In genomic region chr11:45750439-45750838, GRCh38 we compare ENCODE assay signal across 28 cellular contexts.
"Had no signal": no experiment of that assay in that cellular context is flagged by ENCODE, and none has a peak within 500 bp of the region (broad histone marks: within the 10 kb centered on the region; RNA-seq: fewer than 3 reads in every experiment).

No MANE protein-coding gene starts in this region.

- H3K36me3 Mint-ChIP-seq: naive thymus-derived CD4-positive, alpha-beta T cell; natural killer cell treated with Interleukin-12 subunit alpha and Interleukin-12 subunit beta and Interleukin-15 and Interleukin-18, amount 100 ng/mL, for 72 hours; stimulated activated naive B cell treated with anti-CD40 and anti-IgM and Interleukin-4, amounts not matched to agents 10 μg/mL and 1 μg/mL and 100 μg/mL, for 72 hours had no signal

- H3K4me2 ChIP-seq: hepatocyte had no signal

- H3K4me1 ChIP-seq: prostate gland, transverse colon, upper lobe of left lung had no signal

- H3K27ac Mint-ChIP-seq: memory B cell; naive thymus-derived CD4-positive, alpha-beta T cell; natural killer cell treated with Interleukin-12 subunit alpha and Interleukin-12 subunit beta and Interleukin-15 and Interleukin-18, amount 100 ng/mL, for 72 hours; stimulated activated naive B cell treated with anti-CD40 and anti-IgM and Interleukin-4, amounts not matched to agents 10 μg/mL and 1 μg/mL and 100 μg/mL, for 72 hours had no signal

- H3K4me1 Mint-ChIP-seq: memory B cell; naive thymus-derived CD4-positive, alpha-beta T cell; stimulated activated naive B cell treated with anti-CD40 and anti-IgM and Interleukin-4, amounts not matched to agents 10 μg/mL and 1 μg/mL and 100 μg/mL, for 72 hours had no signal

- H3K4me3 Mint-ChIP-seq: memory B cell; naive thymus-derived CD4-positive, alpha-beta T cell; natural killer cell treated with Interleukin-12 subunit alpha and Interleukin-12 subunit beta and Interleukin-15 and Interleukin-18, amount 100 ng/mL, for 72 hours; neural crest cell; stimulated activated naive B cell treated with anti-CD40 and anti-IgM and Interleukin-4, amounts not matched to agents 10 μg/mL and 1 μg/mL and 100 μg/mL, for 72 hours had no signal

- H3K27ac ChIP-seq: heart right ventricle, hepatocyte, left ventricle myocardium inferior, neutrophil, prostate gland, skin epidermis, stomach, suprapubic skin, transverse colon, upper lobe of left lung had no signal

- H2AFZ ChIP-seq: hepatocyte had no signal

- H3K27me3 ChIP-seq: heart right ventricle, ovary, upper lobe of left lung had no signal

- ATAC-seq: heart right ventricle; mucosa of descending colon; naive thymus-derived CD4-positive, alpha-beta T cell; natural killer cell treated with Interleukin-12 subunit alpha and Interleukin-12 subunit beta and Interleukin-15 and Interleukin-18, amount 100 ng/mL, for 72 hours; right cardiac atrium; sciatic nerve; stimulated activated naive B cell treated with anti-CD40 and anti-IgM and Interleukin-4, amounts not matched to agents 10 μg/mL and 1 μg/mL and 100 μg/mL, for 72 hours; stimulated activated naive CD8-positive, alpha-beta T cell treated with anti-CD3 and anti-CD28 coated beads, Interleukin-15, Interleukin-2, amounts not matched to agents 100 U/mL and 50 U/mL, for 24 hours had no signal

- H3K79me2 ChIP-seq: hepatocyte had no signal

- H3K36me3 ChIP-seq: heart right ventricle, left ventricle myocardium inferior, neutrophil, ovary, prostate gland, stomach, suprapubic skin, transverse colon, upper lobe of left lung had no signal

- H3K9me3 ChIP-seq: heart right ventricle, left ventricle myocardium inferior, mucosa of descending colon, neutrophil, ovary, prostate gland, stomach, suprapubic skin, transverse colon, upper lobe of left lung had no signal

- H3K4me3 ChIP-seq: heart right ventricle, hepatocyte, left ventricle myocardium inferior, mucosa of descending colon, ovary, prostate gland, skin epidermis, stomach, suprapubic skin, transverse colon, upper lobe of left lung had no signal

- DNase-seq: heart right ventricle; islet precursor cell; left ventricle myocardium inferior; midbrain; mucosa of descending colon; naive thymus-derived CD4-positive, alpha-beta T cell; occipital lobe; ovary; retina; right cardiac atrium; stimulated activated CD4-positive, alpha-beta T cell treated with anti-CD3 and anti-CD28 coated beads, Interleukin-12 subunit alpha, Interleukin-12 subunit beta, amount 100 ng/mL, for 4 hours; stimulated activated CD4-positive, alpha-beta T cell treated with anti-CD3 and anti-CD28 coated beads, Interleukin-15, amount 100 ng/mL, for 24 hours; stimulated activated CD4-positive, alpha-beta T cell treated with anti-CD3 and anti-CD28 coated beads, Interleukin-2, amount 100 ng/mL, for 24 hours; stimulated activated CD4-positive, alpha-beta T cell treated with anti-CD3 and anti-CD28 coated beads, Interleukin-4, amount 100 ng/mL, for 1 hour; stimulated activated naive B cell treated with anti-CD40 and anti-IgM and Interleukin-4, amounts not matched to agents 10 μg/mL and 1 μg/mL and 100 μg/mL, for 72 hours; stimulated activated naive CD8-positive, alpha-beta T cell treated with anti-CD3 and anti-CD28 coated beads, Interleukin-15, Interleukin-2, amounts not matched to agents 100 U/mL and 50 U/mL, for 24 hours; stomach; transverse colon had no signal

- H3K9me3 Mint-ChIP-seq: memory B cell; naive thymus-derived CD4-positive, alpha-beta T cell; natural killer cell treated with Interleukin-12 subunit alpha and Interleukin-12 subunit beta and Interleukin-15 and Interleukin-18, amount 100 ng/mL, for 72 hours; neural crest cell; stimulated activated naive B cell treated with anti-CD40 and anti-IgM and Interleukin-4, amounts not matched to agents 10 μg/mL and 1 μg/mL and 100 μg/mL, for 72 hours had no signal
